ENCODE assay signal across 18 cellular contexts in the genomic region with DNA sequence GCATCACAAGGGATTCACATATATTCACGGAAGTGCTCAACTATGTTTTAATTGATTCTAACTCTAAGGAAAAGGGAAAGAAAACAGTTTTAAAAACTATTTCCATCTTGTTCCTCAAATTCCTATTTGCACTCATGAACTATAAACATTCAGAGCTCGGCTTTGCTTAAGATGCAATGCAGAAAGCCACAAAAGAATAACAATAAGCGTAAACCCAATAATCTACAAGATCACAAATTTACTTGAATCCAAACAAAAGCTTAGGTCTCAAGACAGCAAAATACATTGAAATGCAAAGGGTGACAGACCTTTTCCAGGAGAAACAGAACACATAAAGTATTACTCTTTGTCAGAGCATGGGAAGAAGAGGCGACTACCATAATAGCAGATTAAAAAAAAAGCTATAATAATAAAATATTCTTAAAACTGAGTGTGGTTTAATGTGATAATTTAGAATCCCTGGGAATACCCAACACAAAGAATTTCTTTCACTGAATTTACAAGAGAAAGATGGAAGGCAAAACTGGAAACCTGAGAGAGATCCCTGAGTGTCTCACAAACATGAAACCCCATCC.
"Had no signal": no experiment of that assay in that cellular context is flagged by ENCODE, and none has a peak within 500 bp of the region (broad histone marks: within the 10 kb centered on the region; RNA-seq: fewer than 3 reads in every experiment).

No MANE protein-coding gene starts in this region.

- H3K4me1 Mint-ChIP-seq: naive thymus-derived CD4-positive, alpha-beta T cell; nephron progenitor cell had no signal

- H3K27ac Mint-ChIP-seq: naive thymus-derived CD4-positive, alpha-beta T cell; nephron progenitor cell; type B pancreatic cell had no signal

- H3K27me3 ChIP-seq: esophagus muscularis mucosa, foreskin keratinocyte, hepatocyte, ovary, right atrium auricular region, suprapubic skin, thyroid gland had no signal

- H3K27me3 Mint-ChIP-seq: naive thymus-derived CD4-positive, alpha-beta T cell; type B pancreatic cell had no signal

- H2AFZ ChIP-seq: hepatocyte had no signal

- H3K4me2 ChIP-seq: hepatocyte had no signal

- H3K79me2 ChIP-seq: hepatocyte had no signal

- ATAC-seq: foreskin keratinocyte; left colon; left ventricle myocardium superior; naive thymus-derived CD4-positive, alpha-beta T cell; stimulated activated naive CD8-positive, alpha-beta T cell treated with anti-CD3 and anti-CD28 coated beads, Interleukin-15, Interleukin-2, amounts not matched to agents 100 U/mL and 50 U/mL, for 24 hours had no signal

- H3K4me3 Mint-ChIP-seq: naive thymus-derived CD4-positive, alpha-beta T cell; nephron progenitor cell; type B pancreatic cell had no signal

- H3K27ac ChIP-seq: epithelial cell of prostate, esophagus muscularis mucosa, foreskin keratinocyte, hepatocyte, ovary, right atrium auricular region, suprapubic skin, thyroid gland had no signal

- H3K9me3 ChIP-seq: esophagus muscularis mucosa, ovary, right atrium auricular region, suprapubic skin, thyroid gland had no signal

- H3K4me1 ChIP-seq: esophagus muscularis mucosa, foreskin keratinocyte, right atrium auricular region, suprapubic skin, thyroid gland had no signal

- DNase-seq: cortex of kidney; effector memory CD4-positive, alpha-beta T cell; foreskin keratinocyte; left colon; left ventricle myocardium superior; naive thymus-derived CD4-positive, alpha-beta T cell; nephron progenitor cell; ovary; small intestine; stimulated activated CD4-positive, alpha-beta T cell treated with anti-CD3 and anti-CD28 coated beads, Interleukin-2, amount 100 ng/mL, for 48 hours; stimulated activated naive CD8-positive, alpha-beta T cell treated with anti-CD3 and anti-CD28 coated beads, Interleukin-15, Interleukin-2, amounts not matched to agents 100 U/mL and 50 U/mL, for 24 hours; thyroid gland had no signal

- H3K36me3 Mint-ChIP-seq: naive thymus-derived CD4-positive, alpha-beta T cell; type B pancreatic cell had no signal

- H3K4me3 ChIP-seq: esophagus muscularis mucosa, hepatocyte, ovary, right atrium auricular region, suprapubic skin, thyroid gland had no signal

- H3K9me3 Mint-ChIP-seq: nephron progenitor cell, type B pancreatic cell had no signal

- H3K36me3 ChIP-seq: esophagus muscularis mucosa, ovary, right atrium auricular region, suprapubic skin, thyroid gland had no signal
